14 cellular contexts compared by ENCODE assay signal in the genomic region with DNA sequence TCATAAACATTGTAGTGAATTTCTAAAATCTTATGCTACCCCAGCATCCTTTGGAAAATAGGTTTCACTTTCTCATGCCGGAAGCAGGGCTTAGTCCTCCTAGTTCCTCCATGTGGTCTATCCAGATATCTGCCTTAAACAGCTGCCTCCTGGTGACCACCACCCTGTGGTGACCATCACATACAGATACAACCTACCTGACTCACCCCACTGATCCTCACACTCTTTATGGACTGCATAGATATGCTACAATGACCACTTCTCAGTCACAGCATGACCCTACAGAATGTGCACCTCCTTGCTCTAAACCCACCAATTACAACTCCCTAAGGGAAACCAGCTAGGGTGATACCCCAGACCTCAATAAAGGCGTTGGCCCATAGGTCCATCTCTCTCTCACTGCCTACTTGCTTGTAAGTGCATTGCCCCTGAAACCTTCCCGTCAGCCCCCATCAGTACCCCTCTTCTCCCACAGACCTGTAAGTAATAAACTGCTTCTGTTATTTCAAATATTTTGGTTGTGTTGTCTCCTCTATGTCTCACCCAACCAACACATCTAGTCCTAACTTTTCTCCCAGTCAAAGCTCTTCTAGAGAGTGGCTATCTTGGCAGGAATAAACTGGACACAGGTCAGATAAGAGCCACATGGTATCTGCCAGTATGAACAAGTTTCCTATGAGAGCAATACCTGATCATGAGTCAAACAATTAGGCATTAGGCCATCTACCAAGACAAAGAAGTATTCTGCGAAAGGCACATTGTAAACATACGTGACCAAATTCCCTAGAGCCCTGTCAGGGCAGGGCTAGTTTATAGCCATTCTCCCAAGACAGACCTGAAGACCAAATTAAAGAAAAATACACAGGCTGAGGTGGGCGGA.
"Had no signal": no experiment of that assay in that cellular context is flagged by ENCODE, and none has a peak within 500 bp of the region (broad histone marks: within the 10 kb centered on the region; RNA-seq: fewer than 3 reads in every experiment).

No MANE protein-coding gene starts in this region.

- DNase-seq: activated CD4-positive, alpha-beta T cell treated with anti-CD3 and anti-CD28 coated beads, Interleukin-2, amount 50 U/mL, for 4 hours; effector CD8-positive, alpha-beta T cell; kidney; retina; spleen; stimulated activated naive CD4-positive, alpha-beta T cell; WERI-Rb-1 had no signal

- ATAC-seq: left lobe of liver had no signal

- H3K4me1 ChIP-seq: spleen had no signal

- H3K27ac ChIP-seq: cardiac muscle cell, spleen, WERI-Rb-1 had no signal

- H3K27me3 ChIP-seq: cardiac muscle cell had no signal

- H3K4me3 Mint-ChIP-seq: activated naive CD8-positive, alpha-beta T cell; dendritic cell treated with granulocyte-macrophage colony-stimulating factor and Interleukin-4, amounts not matched to agents 40 ng/mL and 50 ng/mL, for 4 days; mesothelial cell of epicardium; T-helper 1 cell treated with Interleukin-12 subunit alpha and Interleukin-12 subunit beta and Interleukin-4 antibody, amounts not matched to agents 30 μg/mL and 1 μg/mL, for 36 hours had no signal

- H3K27ac Mint-ChIP-seq: activated naive CD8-positive, alpha-beta T cell; dendritic cell treated with granulocyte-macrophage colony-stimulating factor and Interleukin-4, amounts not matched to agents 40 ng/mL and 50 ng/mL, for 4 days; mesothelial cell of epicardium; T-helper 1 cell treated with Interleukin-12 subunit alpha and Interleukin-12 subunit beta and Interleukin-4 antibody, amounts not matched to agents 30 μg/mL and 1 μg/mL, for 36 hours had no signal

- H3K36me3 ChIP-seq: cardiac muscle cell, spleen, WERI-Rb-1 had no signal

- H3K9me3 Mint-ChIP-seq: dendritic cell treated with granulocyte-macrophage colony-stimulating factor and Interleukin-4, amounts not matched to agents 40 ng/mL and 50 ng/mL, for 4 days; T-helper 1 cell treated with Interleukin-12 subunit alpha and Interleukin-12 subunit beta and Interleukin-4 antibody, amounts not matched to agents 30 μg/mL and 1 μg/mL, for 36 hours had no signal

- H3K36me3 Mint-ChIP-seq: activated naive CD8-positive, alpha-beta T cell; mesothelial cell of epicardium had no signal

- H3K4me3 ChIP-seq: cardiac muscle cell, lung, spleen had no signal
